11 cellular contexts compared by ENCODE assay signal in the genomic region with DNA sequence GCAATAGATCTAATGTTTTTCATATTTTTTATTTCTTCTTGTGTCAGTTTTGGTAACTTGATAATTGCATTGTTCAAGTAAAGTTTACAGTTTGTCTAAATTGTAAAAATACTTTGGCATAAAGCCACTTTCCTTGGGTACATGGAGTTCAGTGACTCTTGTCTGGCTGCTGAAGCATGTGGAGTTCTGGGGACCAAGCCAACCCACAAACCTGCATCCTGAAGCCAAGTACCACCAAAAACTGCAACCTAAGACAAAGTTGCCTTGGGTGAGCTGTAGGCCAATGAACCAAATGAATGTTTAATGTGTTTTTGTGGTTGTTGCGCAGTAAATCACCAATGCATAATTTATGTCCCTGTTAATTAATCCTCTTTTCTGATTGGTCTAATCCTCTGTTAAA.
"Had no signal": no experiment of that assay in that cellular context is flagged by ENCODE, and none has a peak within 500 bp of the region (broad histone marks: within the 10 kb centered on the region; RNA-seq: fewer than 3 reads in every experiment).

No MANE protein-coding gene starts in this region.

- H3K36me3 ChIP-seq: esophagus squamous epithelium, left lung, stomach, thoracic aorta had no signal

- H3K4me1 ChIP-seq: esophagus squamous epithelium, left lung had no signal

- H3K27me3 ChIP-seq: esophagus squamous epithelium, left lung, stomach had no signal

- H3K9me3 ChIP-seq: stomach, thoracic aorta had no signal

- H3K4me3 ChIP-seq: esophagus squamous epithelium, left lung, stomach, thoracic aorta had no signal

- DNase-seq: activated CD4-positive, alpha-beta T cell treated with anti-CD3 and anti-CD28 coated beads, Interleukin-2, amount 50 U/mL, for 4 hours; activated gamma-delta T cell; activated T-cell treated with anti-CD3 and anti-CD28 coated beads, Interleukin-2, amount 50 U/mL, for 48 hours; esophagus squamous epithelium; foreskin fibroblast; left lung; mesendoderm; stimulated activated CD4-positive, alpha-beta T cell treated with anti-CD3 and anti-CD28 coated beads, Interleukin-15, amount 100 ng/mL, for 24 hours; stimulated activated CD4-positive, alpha-beta T cell treated with anti-CD3 and anti-CD28 coated beads, Interleukin-4, amount 100 ng/mL, for 24 hours; stomach had no signal

- H3K27ac ChIP-seq: esophagus squamous epithelium, left lung, stomach, thoracic aorta had no signal
